In the genomic region with DNA sequence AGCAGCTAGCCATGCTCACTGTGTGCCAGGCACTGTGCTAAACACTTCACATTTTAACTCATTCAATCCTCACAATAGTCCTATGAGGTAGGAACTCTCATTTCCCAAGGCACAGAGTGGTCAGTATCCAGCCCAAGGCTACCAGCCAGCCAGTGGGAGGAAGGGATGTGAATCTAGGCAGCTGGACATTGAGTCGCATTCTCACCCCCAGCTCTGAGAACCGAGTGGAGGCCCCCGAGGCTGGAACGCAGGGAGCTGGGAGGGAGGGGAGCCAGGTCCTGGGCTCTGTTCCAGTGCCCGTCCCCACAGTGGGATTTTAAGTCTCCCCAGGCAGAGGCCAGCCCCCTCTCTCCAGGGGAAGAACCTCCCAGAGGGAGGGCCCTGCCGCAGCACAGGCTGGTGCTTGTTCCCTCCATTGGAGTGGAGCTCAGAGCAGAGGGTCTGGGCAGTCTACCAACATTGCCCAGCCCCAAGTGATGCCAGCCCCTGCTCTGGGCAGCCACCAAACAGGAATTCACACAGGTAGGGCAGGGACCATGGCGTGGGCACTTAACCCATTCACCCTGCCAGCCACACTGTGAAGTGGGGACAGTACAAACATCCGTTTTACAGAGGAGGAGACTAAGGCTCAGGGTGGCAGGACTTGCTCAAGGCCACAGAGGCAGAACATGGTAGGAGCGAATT, we compare ENCODE assay signal across 1 cellular context.
TF ChIP-seq lines count a peak whose summit lies in the region.

No MANE protein-coding gene starts in this region.

TF ChIP-seq in IMR-90, 13 proteins besides CTCF, POLR2A, EP300 and RAD21:
- TF ChIP-seq MAZ (IDR thresholded peaks at IDR 0.05; ENCODE audit: borderline replicate concordance, low read depth, low read length) (peak; percentile 76; the same call in 1 of the 2 replicates), NFE2L2 (IDR thresholded peaks at IDR 0.05; ENCODE audit: low read depth, low read length) (peak; percentile 2; the same call in 1 of the 2 replicates), SMC3 (IDR thresholded peaks at IDR 0.05; ENCODE audit: low read depth, low read length) (no peak)
